In the genomic region with DNA sequence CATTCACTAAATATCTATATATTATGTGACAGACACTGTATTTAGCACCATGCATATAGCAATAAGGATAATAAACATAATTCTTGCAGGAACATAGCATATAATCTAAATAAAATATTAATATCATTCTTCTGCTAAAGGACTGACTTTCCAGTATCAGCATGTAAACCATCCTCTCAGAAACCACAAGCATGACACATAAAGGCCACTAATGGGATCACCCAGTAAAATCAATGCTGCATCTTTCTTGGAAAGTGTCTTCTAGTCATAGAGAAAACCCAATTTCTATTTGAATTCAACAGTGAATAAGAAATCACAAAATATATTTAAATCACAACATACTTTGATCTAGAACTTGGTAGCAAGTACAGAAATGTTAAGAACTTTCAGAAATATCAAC, we compare ENCODE assay signal across 2 cellular contexts.
TF ChIP-seq lines count a peak whose summit lies in the region.

No MANE protein-coding gene starts in this region.

TF ChIP-seq in SK-N-SH treated with all-trans-retinoic acid at 6 μM for 48 hours, 23 proteins besides CTCF, POLR2A, EP300 and RAD21 (continued from another document):
- TF ChIP-seq, protein P1, sequence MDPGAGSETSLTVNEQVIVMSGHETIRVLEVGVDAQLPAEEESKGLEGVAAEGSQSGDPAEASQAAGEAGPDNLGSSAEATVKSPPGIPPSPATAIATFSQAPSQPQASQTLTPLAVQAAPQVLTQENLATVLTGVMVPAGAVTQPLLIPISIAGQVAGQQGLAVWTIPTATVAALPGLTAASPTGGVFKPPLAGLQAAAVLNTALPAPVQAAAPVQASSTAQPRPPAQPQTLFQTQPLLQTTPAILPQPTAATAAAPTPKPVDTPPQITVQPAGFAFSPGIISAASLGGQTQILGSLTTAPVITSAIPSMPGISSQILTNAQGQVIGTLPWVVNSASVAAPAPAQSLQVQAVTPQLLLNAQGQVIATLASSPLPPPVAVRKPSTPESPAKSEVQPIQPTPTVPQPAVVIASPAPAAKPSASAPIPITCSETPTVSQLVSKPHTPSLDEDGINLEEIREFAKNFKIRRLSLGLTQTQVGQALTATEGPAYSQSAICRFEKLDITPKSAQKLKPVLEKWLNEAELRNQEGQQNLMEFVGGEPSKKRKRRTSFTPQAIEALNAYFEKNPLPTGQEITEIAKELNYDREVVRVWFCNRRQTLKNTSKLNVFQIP (CRISPR knock-in tag; IDR thresholded peaks at IDR 0.05; ENCODE audit: borderline replicate concordance, low read depth): no peak
- TF ChIP-seq SNAI2 (CRISPR knock-in tag; IDR thresholded peaks at IDR 0.05) (no peak), ZNF8 (CRISPR knock-in tag; IDR thresholded peaks at IDR 0.05) (no peak), ZFP3 (CRISPR knock-in tag; IDR thresholded peaks at IDR 0.05) (no peak), CSDC2 (CRISPR knock-in tag; IDR thresholded peaks at IDR 0.05) (no peak)

TF ChIP-seq in SK-N-SH, 30 proteins besides CTCF, POLR2A, EP300 and RAD21 (continued from another document):
- TF ChIP-seq REST (IDR thresholded peaks at IDR 0.05; ENCODE audit: low read depth, low read length) (no peak), JUND (IDR thresholded peaks at IDR 0.05) (no peak), GABPA (IDR thresholded peaks at IDR 0.05; ENCODE audit: low read depth) (no peak), FOXM1 (IDR thresholded peaks at IDR 0.05; ENCODE audit: low read depth) (no peak), SIN3A (IDR thresholded peaks at IDR 0.05; ENCODE audit: borderline replicate concordance, low read depth, low read length) (no peak), TCF12 (IDR thresholded peaks at IDR 0.05) (no peak), ZBTB33 (IDR thresholded peaks at IDR 0.05; ENCODE audit: borderline replicate concordance, low read depth) (no peak), FOSL2 (IDR thresholded peaks at IDR 0.05; ENCODE audit: borderline replicate concordance, low read depth) (no peak)
- TF ChIP-seq, protein P2, sequence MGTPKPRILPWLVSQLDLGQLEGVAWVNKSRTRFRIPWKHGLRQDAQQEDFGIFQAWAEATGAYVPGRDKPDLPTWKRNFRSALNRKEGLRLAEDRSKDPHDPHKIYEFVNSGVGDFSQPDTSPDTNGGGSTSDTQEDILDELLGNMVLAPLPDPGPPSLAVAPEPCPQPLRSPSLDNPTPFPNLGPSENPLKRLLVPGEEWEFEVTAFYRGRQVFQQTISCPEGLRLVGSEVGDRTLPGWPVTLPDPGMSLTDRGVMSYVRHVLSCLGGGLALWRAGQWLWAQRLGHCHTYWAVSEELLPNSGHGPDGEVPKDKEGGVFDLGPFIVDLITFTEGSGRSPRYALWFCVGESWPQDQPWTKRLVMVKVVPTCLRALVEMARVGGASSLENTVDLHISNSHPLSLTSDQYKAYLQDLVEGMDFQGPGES (IDR thresholded peaks at IDR 0.05; ENCODE audit: low read depth, low read length): no peak
- TF ChIP-seq, protein P3, sequence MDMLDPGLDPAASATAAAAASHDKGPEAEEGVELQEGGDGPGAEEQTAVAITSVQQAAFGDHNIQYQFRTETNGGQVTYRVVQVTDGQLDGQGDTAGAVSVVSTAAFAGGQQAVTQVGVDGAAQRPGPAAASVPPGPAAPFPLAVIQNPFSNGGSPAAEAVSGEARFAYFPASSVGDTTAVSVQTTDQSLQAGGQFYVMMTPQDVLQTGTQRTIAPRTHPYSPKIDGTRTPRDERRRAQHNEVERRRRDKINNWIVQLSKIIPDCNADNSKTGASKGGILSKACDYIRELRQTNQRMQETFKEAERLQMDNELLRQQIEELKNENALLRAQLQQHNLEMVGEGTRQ (IDR thresholded peaks at IDR 0.05; ENCODE audit: borderline replicate concordance, low read depth, low read length): no peak
- TF ChIP-seq, protein P4, sequence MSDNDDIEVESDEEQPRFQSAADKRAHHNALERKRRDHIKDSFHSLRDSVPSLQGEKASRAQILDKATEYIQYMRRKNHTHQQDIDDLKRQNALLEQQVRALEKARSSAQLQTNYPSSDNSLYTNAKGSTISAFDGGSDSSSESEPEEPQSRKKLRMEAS (IDR thresholded peaks at IDR 0.05; ENCODE audit: low read depth): no peak
